ENCODE assay signal across 9 cellular contexts in genomic region chr15:78108300-78109084, GRCh38. TPM values are rescaled to one million over a fixed set of nuclear protein-coding genes. Genes with fewer than 3 reads are reported as not detected.
A peak's percentile ranks its signal among the peaks of the same experiment; 100 is the strongest.
DNase-seq lines count a peak whose midpoint lies in the region; ATAC-seq, FAIRE-seq and TF ChIP-seq lines count a peak whose summit lies in the region.
"Had no signal": no experiment of that assay in that cellular context is flagged by ENCODE, and none has a peak within 500 bp of the region (broad histone marks: within the 10 kb centered on the region; RNA-seq: fewer than 3 reads in every experiment).

No MANE protein-coding gene starts in this region.

- TF ChIP-seq POLR2A in gastroesophageal sphincter (IDR thresholded peaks at IDR 0.05): no peak
- TF ChIP-seq POLR2A in tibial nerve (IDR thresholded peaks at IDR 0.05): no peak

- H3K36me3 ChIP-seq in SK-N-MC (ENCODE audit: insufficient read depth, low read length): no peaks in the 10 kb centered on the region
- no peaks in the 10 kb centered on the region for H3K36me3 ChIP-seq in gastroesophageal sphincter
- no peaks in the 10 kb centered on the region for H3K36me3 ChIP-seq in pancreas
- H3K36me3 ChIP-seq in tibial nerve: no peaks in the 10 kb centered on the region
- H3K36me3 ChIP-seq: BLaER1 treated with 17β-estradiol and CSF1 and Interleukin-3, amounts not matched to agents 10 nM and 100 nM had no signal

- peak; percentile 47 for DNase-seq in NCI-H2029 (lab: John Stamatoyannopoulos, UW)
- no peak for DNase-seq in NCI-H2029 treated with DMSO at 0.1 percent for 48 hours (lab: John Stamatoyannopoulos, UW)
- peak; percentile 78 for DNase-seq in LoVo (ENCODE audit: low spot score)
- DNase-seq in SK-N-MC (ENCODE audit: low read depth, low spot score): peak; percentile 35
- peak; percentile 77 for DNase-seq in activated gamma-delta T cell treated with anti-CD3 and anti-CD28 coated beads, Interleukin-2, amount 50 U/mL, for 16 hours (ENCODE audit: low read depth)
- DNase-seq in pancreas: peak; percentile 77 to 93 (median 86)
- peak; percentile 72 to 79 for DNase-seq in tibial nerve (ENCODE audit: low spot score in 2 of 2)

- no peak overlapping the region for H3K27ac ChIP-seq in SK-N-MC
- no peak overlapping the region for H3K27ac ChIP-seq in gastroesophageal sphincter
- H3K27ac ChIP-seq in pancreas: no peak overlapping the region
- no peak overlapping the region for H3K27ac ChIP-seq in tibial nerve
- H3K27ac ChIP-seq: BLaER1 treated with 17β-estradiol and CSF1 and Interleukin-3, amounts not matched to agents 10 nM and 100 nM had no signal

- ATAC-seq in gastroesophageal sphincter (peak; percentile 83), pancreas (peak; percentile 92 to 96 (median 95))

- TF ChIP-seq EP300 in gastroesophageal sphincter (IDR thresholded peaks at IDR 0.05) (no peak), tibial nerve (IDR thresholded peaks at IDR 0.05) (no peak)

- WGBS in gastroesophageal sphincter (ENCODE audit: low coverage in 1 of 2), 2 donors: 63% methylated on average over 2 of the region's 11 CpGs
- WGBS in pancreas, 2 donors: 30 to 32% methylated on average over 11 of the region's 11 CpGs
- 47 to 69% methylated on average over 6 to 11 of the region's 11 CpGs for WGBS in tibial nerve, 2 donors

- no peak for FAIRE-seq in pancreas (lab: Jason Lieb, UNC)

- H3K4me3 ChIP-seq in SK-N-MC: no peak overlapping the region
- no peak overlapping the region for H3K4me3 ChIP-seq in gastroesophageal sphincter
- H3K4me3 ChIP-seq in pancreas: no peak overlapping the region
- no peak overlapping the region for H3K4me3 ChIP-seq in tibial nerve
- H3K4me3 ChIP-seq: BLaER1 treated with 17β-estradiol and CSF1 and Interleukin-3, amounts not matched to agents 10 nM and 100 nM had no signal

- H3K4me1 ChIP-seq in gastroesophageal sphincter (peaks cover 0 to 4% (median 0%) of the 10 kb centered on the region in 3 donors), pancreas (no peaks in the 10 kb centered on the region), tibial nerve (peaks cover 0 to 7% (median 1%) of the 10 kb centered on the region in 4 donors)

- H3K9me3 ChIP-seq in SK-N-MC (ENCODE audit: low read depth, low read length) (no peaks in the 10 kb centered on the region), gastroesophageal sphincter (no peaks in the 10 kb centered on the region), pancreas (no peaks in the 10 kb centered on the region), tibial nerve (no peaks in the 10 kb centered on the region)
- H3K9me3 ChIP-seq: BLaER1 treated with 17β-estradiol and CSF1 and Interleukin-3, amounts not matched to agents 10 nM and 100 nM had no signal

- H3K9ac ChIP-seq in SK-N-MC (ENCODE audit: insufficient read length): no peak overlapping the region
- H3K9ac ChIP-seq: BLaER1 treated with 17β-estradiol and CSF1 and Interleukin-3, amounts not matched to agents 10 nM and 100 nM had no signal

- TF ChIP-seq CTCF in gastroesophageal sphincter (IDR thresholded peaks at IDR 0.05) (peak in 3 of 4 experiments; percentile 95 to 97 (median 97)), pancreas (IDR thresholded peaks at IDR 0.05) (peak; percentile 91 to 97 (median 92)), tibial nerve (IDR thresholded peaks at IDR 0.05) (peak; percentile 87 to 98 (median 93))

- H3K27me3 ChIP-seq in gastroesophageal sphincter (no peaks in the 10 kb centered on the region), pancreas (no peaks in the 10 kb centered on the region), tibial nerve (no peaks in the 10 kb centered on the region)
- H3K27me3 ChIP-seq: BLaER1 treated with 17β-estradiol and CSF1 and Interleukin-3, amounts not matched to agents 10 nM and 100 nM had no signal

- intact Hi-C loops in pancreas (cut with DNase I): loop anchor here (2.0 to 10.0 kb wide), 4 partner anchors 110 to 146 kb away; no protein-coding TSS in a partner anchor

RNA-seq across cellular contexts. Expression of gene SH2D7, which starts 16.1 kb away (rescaled TPM):
- not detected for total RNA-seq in gastroesophageal sphincter
- total RNA-seq in pancreas: 1 to 10 TPM in 1 of 6 donors, under 1 TPM in 4, not detected in 1; 0.04 to 1.8 (median 0.14) TPM
- polyA plus RNA-seq in pancreas: under 1 TPM; 0.15 to 0.19 TPM
- total RNA-seq in tibial nerve: not detected

RNA-seq across cellular contexts. Expression of gene CIB2, which starts 22.8 kb away (rescaled TPM):
- total RNA-seq in gastroesophageal sphincter (10 to 100 TPM in 2 of 4 donors, 1 to 10 TPM in 2; 3.0 to 17.4 (median 8.8) TPM), pancreas (1 to 10 TPM; 2.6 to 5.1 (median 4.4) TPM), tibial nerve (10 to 100 TPM in 1 of 4 donors, 1 to 10 TPM in 2, under 1 TPM in 1; 0.63 to 11.0 (median 2.8) TPM)
- 1 to 10 TPM; 1.5 to 3.3 TPM for polyA plus RNA-seq in pancreas

RNA-seq across cellular contexts. Expression of gene TBC1D2B, which starts 31.0 kb away (rescaled TPM):
- total RNA-seq in gastroesophageal sphincter (10 to 100 TPM; 36.9 to 51.7 (median 46.5) TPM), pancreas (10 to 100 TPM; 16.1 to 35.8 (median 27.0) TPM), tibial nerve (100 to 1,000 TPM in 2 of 4 donors, 10 to 100 TPM in 2; 64.5 to 127 (median 94.5) TPM)
- polyA plus RNA-seq in pancreas: 10 to 100 TPM; 13.4 to 13.8 TPM

RNA-seq across cellular contexts. Expression of gene IDH3A, which starts 40.7 kb away (rescaled TPM):
- total RNA-seq in gastroesophageal sphincter (100 to 1,000 TPM in 2 of 4 donors, 10 to 100 TPM in 2; 81.1 to 129 (median 97.0) TPM), pancreas (10 to 100 TPM; 18.9 to 32.1 (median 27.5) TPM), tibial nerve (10 to 100 TPM; 46.9 to 70.7 (median 63.4) TPM)
- 10 to 100 TPM; 10.2 to 22.4 TPM for polyA plus RNA-seq in pancreas
